Comparison of ENCODE assay signal across 12 cellular contexts in genomic region chr22:50010676-50011446, GRCh38. TPM values are rescaled to one million over a fixed set of nuclear protein-coding genes. Genes with fewer than 3 reads are reported as not detected.
DNase-seq lines count a peak whose midpoint lies in the region; ATAC-seq and TF ChIP-seq lines count a peak whose summit lies in the region.
"Had no signal": no experiment of that assay in that cellular context is flagged by ENCODE, and none has a peak within 500 bp of the region (broad histone marks: within the 10 kb centered on the region; RNA-seq: fewer than 3 reads in every experiment).

No MANE protein-coding gene starts in this region.

- H3K36me3 ChIP-seq in right atrium auricular region (no peaks in the 10 kb centered on the region), mesendoderm (ENCODE audit: control insufficient read depth, insufficient read depth, low read length) (no peaks in the 10 kb centered on the region), suprapubic skin (no peaks in the 10 kb centered on the region), Caco-2 (ENCODE audit: control insufficient read depth, insufficient read depth, low read length) (no peaks in the 10 kb centered on the region)

- no peak overlapping the region for H2BK5ac ChIP-seq in mesendoderm (ENCODE audit: low read length)

- TF ChIP-seq POLR2A in suprapubic skin (IDR thresholded peaks at IDR 0.05): no peak

- H3K9ac ChIP-seq in mesendoderm (ENCODE audit: low read length): no peak overlapping the region

- H3K27ac ChIP-seq in right atrium auricular region (no peak overlapping the region), mesendoderm (ENCODE audit: low read depth, low read length) (no peak overlapping the region), suprapubic skin (no peak overlapping the region)

- H3K9me3 ChIP-seq in right atrium auricular region: no peaks in the 10 kb centered on the region
- no peaks in the 10 kb centered on the region for H3K9me3 ChIP-seq in suprapubic skin
- no peaks in the 10 kb centered on the region for H3K9me3 ChIP-seq in Caco-2

- no peak for ATAC-seq in HG03095 (IDR thresholded peaks at IDR 0.05; ENCODE audit: unreplicated experiment)

- H4K5ac ChIP-seq in mesendoderm (ENCODE audit: low read length): no peak overlapping the region

- H3K27ac Mint-ChIP-seq in Caco-2 (ENCODE audit: unreplicated experiment): no peak overlapping the region

- no peak overlapping the region for H3K23ac ChIP-seq in mesendoderm (ENCODE audit: low read length)

- intact Hi-C loops in cardiac septum (cut with DNase I) (no loop called here), Caco-2 (cut with micrococcal nuclease; ENCODE audit: unreplicated experiment) (no loop called here)

- H3K9me3 Mint-ChIP-seq in Caco-2 (ENCODE audit: unreplicated experiment): no peaks in the 10 kb centered on the region

- no peak overlapping the region for H4K8ac ChIP-seq in mesendoderm (ENCODE audit: low read depth, low read length)

- H3K4me3 ChIP-seq in right atrium auricular region (no peak overlapping the region), mesendoderm (ENCODE audit: low read length) (no peak overlapping the region), suprapubic skin (peak overlapping the region; percentile 37), Caco-2 (ENCODE audit: low read depth, low read length) (no peak overlapping the region)

- no peak overlapping the region for H3K4ac ChIP-seq in mesendoderm (ENCODE audit: low read depth, low read length)

- no peak overlapping the region for H2AK5ac ChIP-seq in mesendoderm (ENCODE audit: low read length)

- no peak for TF ChIP-seq CTCF in right atrium auricular region (IDR thresholded peaks at IDR 0.05)
- no peak for TF ChIP-seq CTCF in suprapubic skin (IDR thresholded peaks at IDR 0.05)
- TF ChIP-seq CTCF in Caco-2 (IDR thresholded peaks at IDR 0.05; ENCODE audit: insufficient read depth in 1 of 2, low read depth in 1 of 2, low read length in 1 of 2, severe bottlenecking in 1 of 2, unreplicated experiment in 1 of 2): no peak

- CTCF ChIA-PET in Caco-2 (lab: Charles Lee): no interaction called here

- DNase-seq in cardiac septum (ENCODE audit: low spot score) (peak; percentile 24), right atrium auricular region (ENCODE audit: low spot score) (no peak), mesendoderm (no peak), suprapubic skin (ENCODE audit: low spot score in 2 of 2) (no peak), NCI-H345 treated with DMSO at 0.1 percent for 48 hours (lab: John Stamatoyannopoulos, UW; ENCODE audit: unreplicated experiment) (no peak), Caco-2 (no peak)
- peak; percentile 35 for DNase-seq in activated effector memory CD4-positive, alpha-beta T cell treated with Interleukin-2 at 50 U/mL for 16 hours
- DNase-seq: cerebellar nuclear complex, NCI-H1092 treated with DMSO at 0.1 percent for 48 hours, retina had no signal

- no peaks in the 10 kb centered on the region for H3K79me2 ChIP-seq in mesendoderm (ENCODE audit: control insufficient read depth, insufficient read depth, low read length)

- H2BK15ac ChIP-seq in mesendoderm (replicated peaks; ENCODE audit: low read depth): no peak overlapping the region

- no peaks in the 10 kb centered on the region for H3K79me1 ChIP-seq in mesendoderm (ENCODE audit: low read length)

- POLR2A ChIA-PET in Caco-2 (lab: Charles Lee): no interaction called here

- H3K18ac ChIP-seq in mesendoderm (ENCODE audit: low read length): no peak overlapping the region

- no peak overlapping the region for H3K4me3 Mint-ChIP-seq in Caco-2 (ENCODE audit: unreplicated experiment)

- no peaks in the 10 kb centered on the region for H3K27me3 Mint-ChIP-seq in Caco-2 (ENCODE audit: insufficient read depth, unreplicated experiment)

- WGBS in mesendoderm (ENCODE audit: extremely low coverage, insufficient coverage, low lambda C conversion rate): no CpG with 5 or more reads among the region's 61 CpGs
- 6% methylated on average over 18 of the region's 61 CpGs for WGBS in suprapubic skin

- no TSS peak for BruUV-seq in Caco-2 (replicated peaks; lab: Mats Ljungman, UMichigan)

- H3K56ac ChIP-seq in mesendoderm (ENCODE audit: low read length): peak overlapping the region; percentile 50

- no peaks in the 10 kb centered on the region for H3K4me1 Mint-ChIP-seq in Caco-2 (ENCODE audit: low read depth, unreplicated experiment)

- H3K27me3 ChIP-seq in right atrium auricular region: peaks cover 7 to 44% of the 10 kb centered on the region in 2 donors
- peaks cover 16% of the 10 kb centered on the region for H3K27me3 ChIP-seq in mesendoderm (ENCODE audit: insufficient read depth, low read length, poor library complexity)
- peaks cover 71% of the 10 kb centered on the region for H3K27me3 ChIP-seq in suprapubic skin
- no peaks in the 10 kb centered on the region for H3K27me3 ChIP-seq in Caco-2 (replicated peaks; ENCODE audit: control insufficient read depth, insufficient read depth, low read length)

- no peak overlapping the region for H3K4me2 ChIP-seq in mesendoderm (ENCODE audit: low read length)

- no peaks in the 10 kb centered on the region for H3K36me3 Mint-ChIP-seq in Caco-2 (ENCODE audit: insufficient read depth, unreplicated experiment)

- TF ChIP-seq EP300 in suprapubic skin (IDR thresholded peaks at IDR 0.05): no peak

- H3K4me1 ChIP-seq in right atrium auricular region (peaks cover 0 to 19% of the 10 kb centered on the region in 2 donors), mesendoderm (ENCODE audit: control insufficient read depth, low read depth, low read length) (no peaks in the 10 kb centered on the region), suprapubic skin (peaks cover 34% of the 10 kb centered on the region), Caco-2 (peaks cover 18% of the 10 kb centered on the region)

- H2BK120ac ChIP-seq in mesendoderm (ENCODE audit: low read depth, low read length): no peak overlapping the region

RNA-seq across cellular contexts. Expression of gene IL17REL, which starts 1.7 kb away (rescaled TPM):
- total RNA-seq in cardiac septum: not detected
- not detected for total RNA-seq in right atrium auricular region
- polyA plus RNA-seq in mesendoderm (2013, experiment 1 of 2): not detected
- polyA plus RNA-seq in mesendoderm (2013, experiment 2 of 2): not detected
- total RNA-seq in suprapubic skin: not detected
- not detected in 2 replicates for total RNA-seq in Caco-2 (2022)
- polyA plus RNA-seq: keratinocyte had no signal

RNA-seq across cellular contexts. Expression of gene TTLL8, which starts 47.2 kb away (rescaled TPM):
- total RNA-seq in cardiac septum (not detected), right atrium auricular region (not detected), suprapubic skin (not detected), Caco-2 (2022) (not detected in 2 replicates)
- polyA plus RNA-seq in mesendoderm (2013, experiment 1 of 2): not detected
- not detected for polyA plus RNA-seq in mesendoderm (2013, experiment 2 of 2)
- polyA plus RNA-seq: keratinocyte had no signal

RNA-seq across cellular contexts. Expression of gene PIM3, which starts 50.3 kb away (rescaled TPM):
- total RNA-seq in cardiac septum: 31.3 TPM
- 10 to 100 TPM; 64.5 to 66.9 TPM for total RNA-seq in right atrium auricular region
- 14.0 TPM for polyA plus RNA-seq in mesendoderm (2013, experiment 1 of 2)
- 14.1 TPM for polyA plus RNA-seq in mesendoderm (2013, experiment 2 of 2)
- total RNA-seq in suprapubic skin: 100 to 1,000 TPM; 103 to 202 (median 143) TPM
- total RNA-seq in Caco-2 (2022): 39.6 and 41.1 TPM in 2 replicates

Comparison
In these comparisons a context has a peak if more than half of its experiments do, and no peak if none do; other contexts are left out.
1. DNase-seq: peak in cardiac septum (single experiment) and activated effector memory CD4-positive, alpha-beta T cell treated with Interleukin-2 at 50 U/mL for 16 hours (single experiment); none in right atrium auricular region (single experiment), mesendoderm (single experiment), suprapubic skin (0 of 2), NCI-H345 treated with DMSO at 0.1 percent for 48 hours (single experiment) and Caco-2 (0 of 2).